Comparison of ENCODE assay signal across 21 cellular contexts in genomic region chr22:31836010-31836409, GRCh38.
"Had no signal": no experiment of that assay in that cellular context is flagged by ENCODE, and none has a peak within 500 bp of the region (broad histone marks: within the 10 kb centered on the region; RNA-seq: fewer than 3 reads in every experiment).

No MANE protein-coding gene starts in this region.

- H3K27me3 ChIP-seq: hepatocyte, tibial artery had no signal

- H3K79me2 ChIP-seq: hepatocyte had no signal

- H3K27ac Mint-ChIP-seq: activated CD4-positive, alpha-beta T cell treated with anti-CD3 and anti-CD28 coated beads, Interleukin-2, amount 10 ng/mL, durations not matched to agents 7 days and 5 days; activated CD8-positive, alpha-beta T cell treated with anti-CD3 and anti-CD28 coated beads for 36 hours; memory B cell; stimulated activated effector memory CD8-positive, alpha-beta T cell treated with anti-CD3 and anti-CD28 coated beads, Interleukin-12 subunit alpha, Interleukin-12 subunit beta, amount 100 ng/mL, for 72 hours; stimulated activated naive CD8-positive, alpha-beta T cell treated with anti-CD3 and anti-CD28 coated beads, Interleukin-15, amount 100 ng/mL, for 72 hours; T-helper 17 cell had no signal

- DNase-seq: activated CD4-positive, alpha-beta T cell treated with anti-CD3 and anti-CD28 coated beads, Interleukin-2, amount 10 ng/mL, durations not matched to agents 7 days and 5 days; activated CD8-positive, alpha-beta T cell treated with anti-CD3 and anti-CD28 coated beads for 36 hours; activated gamma-delta T cell; activated naive CD4-positive, alpha-beta T cell treated with anti-CD3 and anti-CD28 coated beads, Interleukin-2, amount 50 U/mL, for 16 hours; aorta; glutamatergic neuron; naive B cell; occipital lobe; small intestine; stimulated activated CD4-positive, alpha-beta T cell treated with anti-CD3 and anti-CD28 coated beads, Interleukin-2, amount 100 ng/mL, for 24 hours; stimulated activated naive CD8-positive, alpha-beta T cell treated with anti-CD3 and anti-CD28 coated beads, Interleukin-15, amount 100 ng/mL, for 72 hours; T-helper 17 cell; tibial artery had no signal

- H3K27me3 Mint-ChIP-seq: activated CD4-positive, alpha-beta T cell treated with anti-CD3 and anti-CD28 coated beads, Interleukin-2, amount 10 ng/mL, durations not matched to agents 7 days and 5 days; activated CD8-positive, alpha-beta T cell treated with anti-CD3 and anti-CD28 coated beads for 36 hours; memory B cell; naive B cell; stimulated activated naive CD8-positive, alpha-beta T cell treated with anti-CD3 and anti-CD28 coated beads, Interleukin-15, amount 100 ng/mL, for 72 hours; T-helper 17 cell had no signal

- H3K9me3 ChIP-seq: tibial artery had no signal

- H3K4me1 ChIP-seq: tibial artery had no signal

- H2AFZ ChIP-seq: hepatocyte had no signal

- ATAC-seq: activated CD4-positive, CD25-positive, alpha-beta regulatory T cell treated with anti-CD3 and anti-CD28 coated beads, Interleukin-2, amount 50 U/mL, for 24 hours; activated CD8-positive, alpha-beta T cell treated with anti-CD3 and anti-CD28 coated beads for 36 hours; sciatic nerve; stimulated activated effector memory CD8-positive, alpha-beta T cell treated with anti-CD3 and anti-CD28 coated beads, Interleukin-12 subunit alpha, Interleukin-12 subunit beta, amount 100 ng/mL, for 72 hours; stimulated activated naive CD8-positive, alpha-beta T cell treated with anti-CD3 and anti-CD28 coated beads, Interleukin-15, amount 100 ng/mL, for 72 hours; T-helper 17 cell had no signal

- H3K4me3 Mint-ChIP-seq: activated CD4-positive, alpha-beta T cell treated with anti-CD3 and anti-CD28 coated beads, Interleukin-2, amount 10 ng/mL, durations not matched to agents 7 days and 5 days; activated CD8-positive, alpha-beta T cell treated with anti-CD3 and anti-CD28 coated beads for 36 hours; activated T-helper 1 cell treated with anti-CD3 and anti-CD28 coated beads, Interleukin-12 subunit alpha, Interleukin-12 subunit beta, Interleukin-2, Interleukin-4 antibody, amounts not matched to agents 30 ng/mL and 10 ng/mL and 1 ng/mL, durations not matched to agents 14 hours and 24 hours and 36 hours; memory B cell; stimulated activated effector memory CD8-positive, alpha-beta T cell treated with anti-CD3 and anti-CD28 coated beads, Interleukin-12 subunit alpha, Interleukin-12 subunit beta, amount 100 ng/mL, for 72 hours; stimulated activated naive CD8-positive, alpha-beta T cell treated with anti-CD3 and anti-CD28 coated beads, Interleukin-15, amount 100 ng/mL, for 72 hours; T-helper 17 cell had no signal

- H3K4me3 ChIP-seq: coronary artery, hepatocyte, tibial artery had no signal

- H3K27ac ChIP-seq: coronary artery, epithelial cell of prostate, hepatocyte, tibial artery had no signal

- H3K4me2 ChIP-seq: hepatocyte had no signal

- H3K4me1 Mint-ChIP-seq: activated CD4-positive, alpha-beta T cell treated with anti-CD3 and anti-CD28 coated beads, Interleukin-2, amount 10 ng/mL, durations not matched to agents 7 days and 5 days; T-helper 17 cell had no signal

- H3K9me3 Mint-ChIP-seq: activated CD4-positive, alpha-beta T cell treated with anti-CD3 and anti-CD28 coated beads, Interleukin-2, amount 10 ng/mL, durations not matched to agents 7 days and 5 days; activated CD8-positive, alpha-beta T cell treated with anti-CD3 and anti-CD28 coated beads for 36 hours; activated T-helper 1 cell treated with anti-CD3 and anti-CD28 coated beads, Interleukin-12 subunit alpha, Interleukin-12 subunit beta, Interleukin-2, Interleukin-4 antibody, amounts not matched to agents 30 ng/mL and 10 ng/mL and 1 ng/mL, durations not matched to agents 14 hours and 24 hours and 36 hours; memory B cell; naive B cell; stimulated activated effector memory CD8-positive, alpha-beta T cell treated with anti-CD3 and anti-CD28 coated beads, Interleukin-12 subunit alpha, Interleukin-12 subunit beta, amount 100 ng/mL, for 72 hours; stimulated activated naive CD8-positive, alpha-beta T cell treated with anti-CD3 and anti-CD28 coated beads, Interleukin-15, amount 100 ng/mL, for 72 hours had no signal
